In the genomic region with DNA sequence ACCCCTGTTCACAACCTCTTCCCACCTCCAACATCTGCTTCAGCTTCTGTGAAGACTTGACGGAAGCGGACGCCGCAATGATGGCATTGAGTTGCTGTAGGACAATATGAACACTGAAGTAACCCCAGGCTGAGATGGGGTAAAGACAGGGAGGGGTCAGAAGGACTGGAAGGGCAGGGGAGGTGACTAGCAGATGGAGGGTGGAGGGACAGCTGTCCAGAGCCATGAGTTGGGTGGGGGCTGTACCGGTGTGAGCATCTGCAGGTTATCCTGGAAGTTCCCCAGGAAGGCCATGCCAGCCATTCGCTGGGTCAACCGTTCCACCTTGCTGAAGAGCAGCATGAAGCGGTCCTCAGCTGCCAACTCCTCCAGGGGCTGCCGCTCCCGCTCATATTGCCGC, we compare ENCODE assay signal across 19 cellular contexts. TPM values are rescaled to one million over a fixed set of nuclear protein-coding genes. Genes with fewer than 3 reads are reported as not detected.
DNase-seq lines count a peak whose midpoint lies in the region; ATAC-seq and TF ChIP-seq lines count a peak whose summit lies in the region.
"Had no signal": no experiment of that assay in that cellular context is flagged by ENCODE, and none has a peak within 500 bp of the region (broad histone marks: within the 10 kb centered on the region; RNA-seq: fewer than 3 reads in every experiment).

No MANE protein-coding gene starts in this region.

- peak overlapping the region; percentile 60 for H3K27ac ChIP-seq in cingulate gyrus (ENCODE audit: low read depth, low read length)
- H3K27ac ChIP-seq: A549, adrenal gland, GM23248 had no signal

- POLR2A ChIA-PET in activated CD4-positive, alpha-beta T cell treated with anti-CD3 and anti-CD28 coated beads, Interleukin-2, amount 10 ng/mL, durations not matched to agents 7 days and 5 days (lab: Charles Lee): interaction anchor here (0.9 to 1.4 kb wide), 2 partner anchors 54 to 56 kb away, joined by 3 to 4 read pairs; no protein-coding TSS in a partner anchor
- POLR2A ChIA-PET in T-cell (lab: Charles Lee): interaction anchor here in 1 of 2 donors (0.7 kb wide), 1 partner anchor 91 kb away, joined by 3 read pairs; no protein-coding TSS in a partner anchor

- no peak for DNase-seq in activated CD4-positive, alpha-beta T cell treated with anti-CD3 and anti-CD28 coated beads, Interleukin-2, amount 10 ng/mL, durations not matched to agents 7 days and 5 days
- DNase-seq in activated CD4-positive, alpha-beta T cell treated with anti-CD3 and anti-CD28 coated beads for 4 hours: no peak
- DNase-seq in T-cell (no peak), neural crest cell (ENCODE audit: low read depth, low spot score) (no peak)
- DNase-seq: activated CD4-positive, alpha-beta T cell treated with anti-CD3 and anti-CD28 coated beads, Interleukin-2, amount 50 U/mL, for 4 hours; adrenal gland; DMS153; effector CD4-positive, alpha-beta T cell; GF-D8; glutamatergic neuron; GM23248; NCI-H1105; NCI-H524 treated with DMSO at 0.1 percent for 48 hours; substantia nigra had no signal

- TF ChIP-seq CTCF in neural crest cell (conservative IDR thresholded peaks at IDR 0.05): no peak

- peaks cover 43% of the 10 kb centered on the region for H3K36me3 Mint-ChIP-seq in activated CD4-positive, alpha-beta T cell treated with anti-CD3 and anti-CD28 coated beads, Interleukin-2, amount 10 ng/mL, durations not matched to agents 7 days and 5 days (ENCODE audit: low read depth)
- peaks cover 34% of the 10 kb centered on the region for H3K36me3 Mint-ChIP-seq in T-cell
- peaks cover 8% of the 10 kb centered on the region for H3K36me3 Mint-ChIP-seq in neural crest cell (ENCODE audit: low read depth)

- H3K4me3 Mint-ChIP-seq in activated CD4-positive, alpha-beta T cell treated with anti-CD3 and anti-CD28 coated beads, Interleukin-2, amount 10 ng/mL, durations not matched to agents 7 days and 5 days: no peak overlapping the region
- no peak overlapping the region for H3K4me3 Mint-ChIP-seq in T-cell
- no peak overlapping the region for H3K4me3 Mint-ChIP-seq in neural crest cell

- H3K27me3 Mint-ChIP-seq in activated CD4-positive, alpha-beta T cell treated with anti-CD3 and anti-CD28 coated beads, Interleukin-2, amount 10 ng/mL, durations not matched to agents 7 days and 5 days: no peaks in the 10 kb centered on the region
- no peaks in the 10 kb centered on the region for H3K27me3 Mint-ChIP-seq in T-cell
- no peaks in the 10 kb centered on the region for H3K27me3 Mint-ChIP-seq in neural crest cell (ENCODE audit: low read depth)

- H3K4me1 Mint-ChIP-seq in activated CD4-positive, alpha-beta T cell treated with anti-CD3 and anti-CD28 coated beads, Interleukin-2, amount 10 ng/mL, durations not matched to agents 7 days and 5 days: peaks cover 35% of the 10 kb centered on the region
- H3K4me1 Mint-ChIP-seq in T-cell (peaks cover 32 to 41% (median 36%) of the 10 kb centered on the region in 3 donors), neural crest cell (peaks cover 8% of the 10 kb centered on the region)

- H3K27ac Mint-ChIP-seq in activated CD4-positive, alpha-beta T cell treated with anti-CD3 and anti-CD28 coated beads, Interleukin-2, amount 10 ng/mL, durations not matched to agents 7 days and 5 days: peak overlapping the region; percentile 81
- H3K27ac Mint-ChIP-seq in T-cell (peak overlapping the region; percentile 78 to 83), neural crest cell (ENCODE audit: unreplicated experiment) (peak overlapping the region; percentile 91)

- CTCF ChIA-PET in activated CD4-positive, alpha-beta T cell treated with anti-CD3 and anti-CD28 coated beads, Interleukin-2, amount 10 ng/mL, durations not matched to agents 7 days and 5 days (lab: Charles Lee): interaction anchor here (0.7 to 6.2 kb wide), 10 partner anchors 13 to 92 kb away, joined by 3 to 44 read pairs (median 8); partner anchors contain the start of genes FMNL3 and TMBIM6
- CTCF ChIA-PET in T-cell (lab: Charles Lee): interaction anchor here (1.0 to 2.1 kb wide), 2 partner anchors 13 to 17 kb away, joined by 3 to 8 read pairs; no protein-coding TSS in a partner anchor

- H3K9me3 Mint-ChIP-seq in activated CD4-positive, alpha-beta T cell treated with anti-CD3 and anti-CD28 coated beads, Interleukin-2, amount 10 ng/mL, durations not matched to agents 7 days and 5 days: no peaks in the 10 kb centered on the region
- H3K9me3 Mint-ChIP-seq in T-cell (no peaks in the 10 kb centered on the region), neural crest cell (no peaks in the 10 kb centered on the region)

- no peak for ATAC-seq in T-cell (replicated peaks in 1 of 4)
- ATAC-seq in HG02678 (IDR thresholded peaks at IDR 0.05; ENCODE audit: unreplicated experiment): no peak
- ATAC-seq in HG02840 (IDR thresholded peaks at IDR 0.05; ENCODE audit: low FRiP score, unreplicated experiment): no peak
- no peak for ATAC-seq in HG03280 (IDR thresholded peaks at IDR 0.05; ENCODE audit: unreplicated experiment)
- ATAC-seq: A549 had no signal

RNA-seq across cellular contexts. Expression of gene PRPF40B, which starts 26.1 kb away (rescaled TPM):
- total RNA-seq in activated CD4-positive, alpha-beta T cell treated with anti-CD3 and anti-CD28 coated beads, Interleukin-2, amount 10 ng/mL, durations not matched to agents 7 days and 5 days: 10 to 100 TPM; 11.6 to 11.7 TPM
- total RNA-seq in T-cell: 10 to 100 TPM in 4 of 5 donors, 1 to 10 TPM in 1; 7.4 to 18.0 (median 16.5) TPM
- 24.4 and 27.0 TPM in 2 replicates for total RNA-seq in neural crest cell

RNA-seq across cellular contexts. Expression of gene FAM186B, which starts 44.0 kb away (rescaled TPM):
- under 1 TPM; 0.15 TPM for total RNA-seq in activated CD4-positive, alpha-beta T cell treated with anti-CD3 and anti-CD28 coated beads, Interleukin-2, amount 10 ng/mL, durations not matched to agents 7 days and 5 days
- total RNA-seq in T-cell (under 1 TPM in 4 of 5 donors, not detected in 1; 0.32 to 0.65 (median 0.34) TPM), neural crest cell (0.28 TPM in 1 of 2 replicates, not detected in the other)

RNA-seq across cellular contexts. Expression of gene FMNL3, which starts 57.8 kb away (rescaled TPM):
- 10 to 100 TPM; 37.4 to 38.2 TPM for total RNA-seq in activated CD4-positive, alpha-beta T cell treated with anti-CD3 and anti-CD28 coated beads, Interleukin-2, amount 10 ng/mL, durations not matched to agents 7 days and 5 days
- total RNA-seq in T-cell (10 to 100 TPM; 34.2 to 45.5 (median 41.1) TPM), neural crest cell (38.9 and 41.4 TPM in 2 replicates)
